In genomic region chr16:15948532-15949209, GRCh38 we compare ENCODE assay signal across 3 cellular contexts.
TF ChIP-seq lines count a peak whose summit lies in the region.

No MANE protein-coding gene starts in this region.

TF ChIP-seq in SK-N-SH, 30 proteins besides CTCF, POLR2A, EP300 and RAD21 (continued from another document and continues in another):
- no peak for TF ChIP-seq REST (IDR thresholded peaks at IDR 0.05; ENCODE audit: low read depth, low read length)
- no peak for TF ChIP-seq ELF1 (IDR thresholded peaks at IDR 0.05)
- TF ChIP-seq MEF2A (IDR thresholded peaks at IDR 0.05; ENCODE audit: borderline replicate concordance, low read depth): no peak
- TF ChIP-seq YY1 (IDR thresholded peaks at IDR 0.05; ENCODE audit: low read depth): no peak
- TF ChIP-seq, protein P1, sequence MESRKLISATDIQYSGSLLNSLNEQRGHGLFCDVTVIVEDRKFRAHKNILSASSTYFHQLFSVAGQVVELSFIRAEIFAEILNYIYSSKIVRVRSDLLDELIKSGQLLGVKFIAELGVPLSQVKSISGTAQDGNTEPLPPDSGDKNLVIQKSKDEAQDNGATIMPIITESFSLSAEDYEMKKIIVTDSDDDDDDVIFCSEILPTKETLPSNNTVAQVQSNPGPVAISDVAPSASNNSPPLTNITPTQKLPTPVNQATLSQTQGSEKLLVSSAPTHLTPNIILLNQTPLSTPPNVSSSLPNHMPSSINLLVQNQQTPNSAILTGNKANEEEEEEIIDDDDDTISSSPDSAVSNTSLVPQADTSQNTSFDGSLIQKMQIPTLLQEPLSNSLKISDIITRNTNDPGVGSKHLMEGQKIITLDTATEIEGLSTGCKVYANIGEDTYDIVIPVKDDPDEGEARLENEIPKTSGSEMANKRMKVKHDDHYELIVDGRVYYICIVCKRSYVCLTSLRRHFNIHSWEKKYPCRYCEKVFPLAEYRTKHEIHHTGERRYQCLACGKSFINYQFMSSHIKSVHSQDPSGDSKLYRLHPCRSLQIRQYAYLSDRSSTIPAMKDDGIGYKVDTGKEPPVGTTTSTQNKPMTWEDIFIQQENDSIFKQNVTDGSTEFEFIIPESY (IDR thresholded peaks at IDR 0.05; ENCODE audit: borderline replicate concordance, low read depth): no peak
- TF ChIP-seq TEAD4 (IDR thresholded peaks at IDR 0.05; ENCODE audit: borderline replicate concordance, insufficient read depth): no peak
- no peak for TF ChIP-seq RXRA (IDR thresholded peaks at IDR 0.05; ENCODE audit: borderline replicate concordance, low read depth)
- no peak for TF ChIP-seq RFX5 (IDR thresholded peaks at IDR 0.05; ENCODE audit: low read length)
- TF ChIP-seq, protein P2, sequence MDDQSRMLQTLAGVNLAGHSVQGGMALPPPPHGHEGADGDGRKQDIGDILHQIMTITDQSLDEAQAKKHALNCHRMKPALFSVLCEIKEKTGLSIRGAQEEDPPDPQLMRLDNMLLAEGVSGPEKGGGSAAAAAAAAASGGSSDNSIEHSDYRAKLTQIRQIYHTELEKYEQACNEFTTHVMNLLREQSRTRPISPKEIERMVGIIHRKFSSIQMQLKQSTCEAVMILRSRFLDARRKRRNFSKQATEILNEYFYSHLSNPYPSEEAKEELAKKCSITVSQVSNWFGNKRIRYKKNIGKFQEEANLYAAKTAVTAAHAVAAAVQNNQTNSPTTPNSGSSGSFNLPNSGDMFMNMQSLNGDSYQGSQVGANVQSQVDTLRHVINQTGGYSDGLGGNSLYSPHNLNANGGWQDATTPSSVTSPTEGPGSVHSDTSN (IDR thresholded peaks at IDR 0.05): no peak
- TF ChIP-seq POLR2AphosphoS5 (IDR thresholded peaks at IDR 0.05; ENCODE audit: low read depth, low read length): no peak
- TF ChIP-seq SIN3A (IDR thresholded peaks at IDR 0.05; ENCODE audit: borderline replicate concordance, low read depth, low read length): no peak
- no peak for TF ChIP-seq SMC3 (IDR thresholded peaks at IDR 0.05; ENCODE audit: low read depth, low read length)
- TF ChIP-seq TCF12 (IDR thresholded peaks at IDR 0.05): no peak
- TF ChIP-seq GABPA (IDR thresholded peaks at IDR 0.05; ENCODE audit: low read depth): no peak
- TF ChIP-seq TAF1 (IDR thresholded peaks at IDR 0.05; ENCODE audit: borderline replicate concordance, low read depth, low read length): no peak

TF ChIP-seq in SK-N-SH treated with all-trans-retinoic acid at 6 μM for 48 hours, 23 proteins besides CTCF, POLR2A, EP300 and RAD21 (continued from another document):
- no peak for TF ChIP-seq CSDC2 (CRISPR knock-in tag; IDR thresholded peaks at IDR 0.05)
- no peak for TF ChIP-seq OSR1 (CRISPR knock-in tag; IDR thresholded peaks at IDR 0.05)

TF ChIP-seq in GM12878, 131 proteins besides CTCF, POLR2A, EP300 and RAD21 (continued from another document and continues in another):
- TF ChIP-seq SKIL (IDR thresholded peaks at IDR 0.05; ENCODE audit: low read depth, poor library complexity, severe bottlenecking) (peak; percentile 44), MTA3 (IDR thresholded peaks at IDR 0.05; ENCODE audit: borderline replicate concordance, low read length) (no peak), E4F1 (IDR thresholded peaks at IDR 0.05; ENCODE audit: borderline replicate concordance, partially characterized antibody) (no peak), SMAD1 (IDR thresholded peaks at IDR 0.05; ENCODE audit: low read depth, partially characterized antibody) (no peak), CEBPB (IDR thresholded peaks at IDR 0.05; ENCODE audit: borderline replicate concordance in 1 of 2, low read depth in 2 of 2, low read length in 2 of 2) (no peak), ZNF207 (IDR thresholded peaks at IDR 0.05; ENCODE audit: borderline replicate concordance) (no peak), CREB1 (IDR thresholded peaks at IDR 0.05; ENCODE audit: low read depth) (no peak), ELK1 (IDR thresholded peaks at IDR 0.05; ENCODE audit: low read depth, low read length) (no peak), RFX5 (IDR thresholded peaks at IDR 0.05; ENCODE audit: low read depth, low read length) (no peak), SUPT20H (IDR thresholded peaks at IDR 0.05; ENCODE audit: borderline replicate concordance, control insufficient read depth, low read depth, low read length) (no peak), IRF4 (IDR thresholded peaks at IDR 0.05; ENCODE audit: low read depth, low read length) (0 out of 2 replicates have a peak, but pooled peaks have one; percentile 18), KLF5 (IDR thresholded peaks at IDR 0.05; ENCODE audit: partially characterized antibody) (peak; percentile 31), MTA2 (IDR thresholded peaks at IDR 0.05; ENCODE audit: low read depth) (0 out of 2 replicates have a peak, but pooled peaks have one; percentile 3), RELB (IDR thresholded peaks at IDR 0.05; ENCODE audit: low read depth) (0 out of 2 replicates have a peak, but pooled peaks have one; percentile 30), SMC3 (IDR thresholded peaks at IDR 0.05; ENCODE audit: borderline replicate concordance, low read length) (no peak), NR2F1 (conservative IDR thresholded peaks at IDR 0.05) (peak; percentile 61), STAT1 (conservative IDR thresholded peaks at IDR 0.05) (no peak), ZNF622 (IDR thresholded peaks at IDR 0.05) (no peak), NR2C1 (IDR thresholded peaks at IDR 0.05) (peak; percentile 53; the same call in 1 of the 2 replicates), NR2C2 (IDR thresholded peaks at IDR 0.05; ENCODE audit: borderline replicate concordance, control insufficient read depth, insufficient read length, low read depth) (no peak), CHD1 (IDR thresholded peaks at IDR 0.05; ENCODE audit: low read depth, low read length) (no peak), HDAC6 (IDR thresholded peaks at IDR 0.05; ENCODE audit: unreplicated experiment) (no peak), SPI1 (IDR thresholded peaks at IDR 0.05; ENCODE audit: borderline replicate concordance, insufficient read depth, low read depth, low read length) (peak; percentile 64), HSF1 (IDR thresholded peaks at IDR 0.05; ENCODE audit: low read depth, low read length) (no peak), TCF3 (IDR thresholded peaks at IDR 0.05; ENCODE audit: borderline replicate concordance, insufficient read depth, low read depth, low read length) (peak; percentile 68; the same call in 1 of the 2 replicates), ASH2L (IDR thresholded peaks at IDR 0.05; ENCODE audit: borderline replicate concordance, low read depth) (no peak)
- TF ChIP-seq, protein P3, sequence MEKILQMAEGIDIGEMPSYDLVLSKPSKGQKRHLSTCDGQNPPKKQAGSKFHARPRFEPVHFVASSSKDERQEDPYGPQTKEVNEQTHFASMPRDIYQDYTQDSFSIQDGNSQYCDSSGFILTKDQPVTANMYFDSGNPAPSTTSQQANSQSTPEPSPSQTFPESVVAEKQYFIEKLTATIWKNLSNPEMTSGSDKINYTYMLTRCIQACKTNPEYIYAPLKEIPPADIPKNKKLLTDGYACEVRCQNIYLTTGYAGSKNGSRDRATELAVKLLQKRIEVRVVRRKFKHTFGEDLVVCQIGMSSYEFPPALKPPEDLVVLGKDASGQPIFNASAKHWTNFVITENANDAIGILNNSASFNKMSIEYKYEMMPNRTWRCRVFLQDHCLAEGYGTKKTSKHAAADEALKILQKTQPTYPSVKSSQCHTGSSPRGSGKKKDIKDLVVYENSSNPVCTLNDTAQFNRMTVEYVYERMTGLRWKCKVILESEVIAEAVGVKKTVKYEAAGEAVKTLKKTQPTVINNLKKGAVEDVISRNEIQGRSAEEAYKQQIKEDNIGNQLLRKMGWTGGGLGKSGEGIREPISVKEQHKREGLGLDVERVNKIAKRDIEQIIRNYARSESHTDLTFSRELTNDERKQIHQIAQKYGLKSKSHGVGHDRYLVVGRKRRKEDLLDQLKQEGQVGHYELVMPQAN (conservative IDR thresholded peaks at IDR 0.05): no peak
- TF ChIP-seq, protein P4, sequence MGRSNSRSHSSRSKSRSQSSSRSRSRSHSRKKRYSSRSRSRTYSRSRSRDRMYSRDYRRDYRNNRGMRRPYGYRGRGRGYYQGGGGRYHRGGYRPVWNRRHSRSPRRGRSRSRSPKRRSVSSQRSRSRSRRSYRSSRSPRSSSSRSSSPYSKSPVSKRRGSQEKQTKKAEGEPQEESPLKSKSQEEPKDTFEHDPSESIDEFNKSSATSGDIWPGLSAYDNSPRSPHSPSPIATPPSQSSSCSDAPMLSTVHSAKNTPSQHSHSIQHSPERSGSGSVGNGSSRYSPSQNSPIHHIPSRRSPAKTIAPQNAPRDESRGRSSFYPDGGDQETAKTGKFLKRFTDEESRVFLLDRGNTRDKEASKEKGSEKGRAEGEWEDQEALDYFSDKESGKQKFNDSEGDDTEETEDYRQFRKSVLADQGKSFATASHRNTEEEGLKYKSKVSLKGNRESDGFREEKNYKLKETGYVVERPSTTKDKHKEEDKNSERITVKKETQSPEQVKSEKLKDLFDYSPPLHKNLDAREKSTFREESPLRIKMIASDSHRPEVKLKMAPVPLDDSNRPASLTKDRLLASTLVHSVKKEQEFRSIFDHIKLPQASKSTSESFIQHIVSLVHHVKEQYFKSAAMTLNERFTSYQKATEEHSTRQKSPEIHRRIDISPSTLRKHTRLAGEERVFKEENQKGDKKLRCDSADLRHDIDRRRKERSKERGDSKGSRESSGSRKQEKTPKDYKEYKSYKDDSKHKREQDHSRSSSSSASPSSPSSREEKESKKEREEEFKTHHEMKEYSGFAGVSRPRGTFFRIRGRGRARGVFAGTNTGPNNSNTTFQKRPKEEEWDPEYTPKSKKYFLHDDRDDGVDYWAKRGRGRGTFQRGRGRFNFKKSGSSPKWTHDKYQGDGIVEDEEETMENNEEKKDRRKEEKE (IDR thresholded peaks at IDR 0.05): no peak
- TF ChIP-seq, protein P5, sequence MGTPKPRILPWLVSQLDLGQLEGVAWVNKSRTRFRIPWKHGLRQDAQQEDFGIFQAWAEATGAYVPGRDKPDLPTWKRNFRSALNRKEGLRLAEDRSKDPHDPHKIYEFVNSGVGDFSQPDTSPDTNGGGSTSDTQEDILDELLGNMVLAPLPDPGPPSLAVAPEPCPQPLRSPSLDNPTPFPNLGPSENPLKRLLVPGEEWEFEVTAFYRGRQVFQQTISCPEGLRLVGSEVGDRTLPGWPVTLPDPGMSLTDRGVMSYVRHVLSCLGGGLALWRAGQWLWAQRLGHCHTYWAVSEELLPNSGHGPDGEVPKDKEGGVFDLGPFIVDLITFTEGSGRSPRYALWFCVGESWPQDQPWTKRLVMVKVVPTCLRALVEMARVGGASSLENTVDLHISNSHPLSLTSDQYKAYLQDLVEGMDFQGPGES (IDR thresholded peaks at IDR 0.05): no peak
